ENCODE assay signal across 1 cellular context in the genomic region with DNA sequence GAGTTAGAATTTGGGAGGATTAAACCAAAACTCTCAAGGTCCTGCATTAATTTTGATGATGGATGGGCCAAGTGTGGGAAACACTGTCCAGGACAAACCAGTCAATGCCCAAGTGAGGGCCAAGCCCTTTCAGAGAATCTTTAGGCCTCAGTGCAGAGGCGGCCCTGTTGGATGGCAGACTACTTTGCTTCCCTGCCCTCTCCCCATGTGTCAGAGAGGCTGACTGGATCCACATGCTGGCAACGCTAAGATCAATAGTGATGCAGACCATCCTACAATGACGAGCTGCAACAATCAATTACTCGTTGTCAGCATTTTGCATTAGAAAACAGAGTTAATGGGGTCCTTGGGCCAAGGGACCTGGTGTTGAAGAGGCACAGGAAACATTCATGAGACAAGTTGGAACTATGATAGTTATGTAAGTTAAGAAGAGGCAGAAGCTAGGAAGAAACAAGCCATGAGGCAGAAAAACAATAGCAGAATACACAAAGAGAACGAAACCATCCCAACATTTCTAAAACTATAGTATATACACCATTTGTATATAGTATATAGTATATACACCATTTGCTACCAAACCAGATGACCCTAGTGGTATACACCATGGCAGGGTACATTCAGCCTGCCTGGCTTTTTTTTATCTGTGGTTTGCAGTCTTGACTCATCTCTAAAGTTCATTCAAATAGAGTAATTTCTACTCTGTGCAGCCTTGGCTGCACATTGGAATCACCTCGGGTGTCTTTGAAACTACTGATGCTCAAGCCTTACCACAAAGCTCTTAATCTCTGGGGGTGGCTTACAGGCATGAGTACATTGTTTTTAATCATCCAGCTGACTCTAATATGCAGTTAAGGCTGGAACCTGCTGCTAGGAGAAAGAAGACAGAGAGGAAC.
TF ChIP-seq lines count a peak whose summit lies in the region.

No MANE protein-coding gene starts in this region.

TF ChIP-seq in K562, 482 proteins besides CTCF, POLR2A, EP300 and RAD21 (continued from another document):
- TF ChIP-seq, protein P1, sequence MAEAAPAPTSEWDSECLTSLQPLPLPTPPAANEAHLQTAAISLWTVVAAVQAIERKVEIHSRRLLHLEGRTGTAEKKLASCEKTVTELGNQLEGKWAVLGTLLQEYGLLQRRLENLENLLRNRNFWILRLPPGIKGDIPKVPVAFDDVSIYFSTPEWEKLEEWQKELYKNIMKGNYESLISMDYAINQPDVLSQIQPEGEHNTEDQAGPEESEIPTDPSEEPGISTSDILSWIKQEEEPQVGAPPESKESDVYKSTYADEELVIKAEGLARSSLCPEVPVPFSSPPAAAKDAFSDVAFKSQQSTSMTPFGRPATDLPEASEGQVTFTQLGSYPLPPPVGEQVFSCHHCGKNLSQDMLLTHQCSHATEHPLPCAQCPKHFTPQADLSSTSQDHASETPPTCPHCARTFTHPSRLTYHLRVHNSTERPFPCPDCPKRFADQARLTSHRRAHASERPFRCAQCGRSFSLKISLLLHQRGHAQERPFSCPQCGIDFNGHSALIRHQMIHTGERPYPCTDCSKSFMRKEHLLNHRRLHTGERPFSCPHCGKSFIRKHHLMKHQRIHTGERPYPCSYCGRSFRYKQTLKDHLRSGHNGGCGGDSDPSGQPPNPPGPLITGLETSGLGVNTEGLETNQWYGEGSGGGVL (CRISPR knock-in tag; IDR thresholded peaks at IDR 0.05), result no peak
- no peak for TF ChIP-seq KDM1A (IDR thresholded peaks at IDR 0.05)
- no peak for TF ChIP-seq SAFB2 (IDR thresholded peaks at IDR 0.05; ENCODE audit: borderline replicate concordance, low read depth, low read length, severe bottlenecking)
- no peak for TF ChIP-seq SNRNP70 (optimal IDR thresholded peaks at IDR 0.05; ENCODE audit: low read depth, low read length)
- peak; percentile 10; the same call in 1 of the 2 replicates for TF ChIP-seq MAFK (IDR thresholded peaks at IDR 0.05; ENCODE audit: low read length)
- TF ChIP-seq, protein P2, sequence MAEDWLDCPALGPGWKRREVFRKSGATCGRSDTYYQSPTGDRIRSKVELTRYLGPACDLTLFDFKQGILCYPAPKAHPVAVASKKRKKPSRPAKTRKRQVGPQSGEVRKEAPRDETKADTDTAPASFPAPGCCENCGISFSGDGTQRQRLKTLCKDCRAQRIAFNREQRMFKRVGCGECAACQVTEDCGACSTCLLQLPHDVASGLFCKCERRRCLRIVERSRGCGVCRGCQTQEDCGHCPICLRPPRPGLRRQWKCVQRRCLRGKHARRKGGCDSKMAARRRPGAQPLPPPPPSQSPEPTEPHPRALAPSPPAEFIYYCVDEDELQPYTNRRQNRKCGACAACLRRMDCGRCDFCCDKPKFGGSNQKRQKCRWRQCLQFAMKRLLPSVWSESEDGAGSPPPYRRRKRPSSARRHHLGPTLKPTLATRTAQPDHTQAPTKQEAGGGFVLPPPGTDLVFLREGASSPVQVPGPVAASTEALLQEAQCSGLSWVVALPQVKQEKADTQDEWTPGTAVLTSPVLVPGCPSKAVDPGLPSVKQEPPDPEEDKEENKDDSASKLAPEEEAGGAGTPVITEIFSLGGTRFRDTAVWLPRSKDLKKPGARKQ (CRISPR knock-in tag; IDR thresholded peaks at IDR 0.05), result no peak
- peak; percentile 47; the same call in 1 of the 2 replicates for TF ChIP-seq ZNF316 (IDR thresholded peaks at IDR 0.05)
